ENCODE assay signal across 1 cellular context in the genomic region with DNA sequence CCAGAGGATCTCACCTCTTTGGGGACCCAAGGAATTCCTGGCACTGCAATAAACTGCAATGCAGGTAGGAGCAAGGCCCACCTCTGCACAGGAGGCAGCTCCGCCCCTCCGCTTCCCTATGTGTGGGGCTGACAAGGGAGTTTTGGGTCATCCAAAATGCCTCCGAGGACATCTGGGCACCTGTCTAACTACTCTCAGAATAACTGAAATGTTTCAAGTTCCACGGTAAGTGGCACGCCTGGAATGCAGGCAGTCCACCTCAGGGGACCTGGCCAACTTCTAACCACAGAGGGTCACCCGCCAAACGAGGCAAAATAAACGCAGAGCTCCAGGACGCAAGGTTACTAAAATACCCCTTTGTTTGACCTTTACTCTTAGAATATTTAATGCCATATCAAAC.
TF ChIP-seq lines count a peak whose summit lies in the region.

No MANE protein-coding gene starts in this region.

TF ChIP-seq in Ishikawa, 13 proteins besides CTCF, POLR2A, EP300 and RAD21 (continued from another document):
- TF ChIP-seq, protein P1, sequence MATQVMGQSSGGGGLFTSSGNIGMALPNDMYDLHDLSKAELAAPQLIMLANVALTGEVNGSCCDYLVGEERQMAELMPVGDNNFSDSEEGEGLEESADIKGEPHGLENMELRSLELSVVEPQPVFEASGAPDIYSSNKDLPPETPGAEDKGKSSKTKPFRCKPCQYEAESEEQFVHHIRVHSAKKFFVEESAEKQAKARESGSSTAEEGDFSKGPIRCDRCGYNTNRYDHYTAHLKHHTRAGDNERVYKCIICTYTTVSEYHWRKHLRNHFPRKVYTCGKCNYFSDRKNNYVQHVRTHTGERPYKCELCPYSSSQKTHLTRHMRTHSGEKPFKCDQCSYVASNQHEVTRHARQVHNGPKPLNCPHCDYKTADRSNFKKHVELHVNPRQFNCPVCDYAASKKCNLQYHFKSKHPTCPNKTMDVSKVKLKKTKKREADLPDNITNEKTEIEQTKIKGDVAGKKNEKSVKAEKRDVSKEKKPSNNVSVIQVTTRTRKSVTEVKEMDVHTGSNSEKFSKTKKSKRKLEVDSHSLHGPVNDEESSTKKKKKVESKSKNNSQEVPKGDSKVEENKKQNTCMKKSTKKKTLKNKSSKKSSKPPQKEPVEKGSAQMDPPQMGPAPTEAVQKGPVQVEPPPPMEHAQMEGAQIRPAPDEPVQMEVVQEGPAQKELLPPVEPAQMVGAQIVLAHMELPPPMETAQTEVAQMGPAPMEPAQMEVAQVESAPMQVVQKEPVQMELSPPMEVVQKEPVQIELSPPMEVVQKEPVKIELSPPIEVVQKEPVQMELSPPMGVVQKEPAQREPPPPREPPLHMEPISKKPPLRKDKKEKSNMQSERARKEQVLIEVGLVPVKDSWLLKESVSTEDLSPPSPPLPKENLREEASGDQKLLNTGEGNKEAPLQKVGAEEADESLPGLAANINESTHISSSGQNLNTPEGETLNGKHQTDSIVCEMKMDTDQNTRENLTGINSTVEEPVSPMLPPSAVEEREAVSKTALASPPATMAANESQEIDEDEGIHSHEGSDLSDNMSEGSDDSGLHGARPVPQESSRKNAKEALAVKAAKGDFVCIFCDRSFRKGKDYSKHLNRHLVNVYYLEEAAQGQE (IDR thresholded peaks at IDR 0.05; ENCODE audit: low read depth) = no peak
TF ChIP-seq in Ishikawa: peak in this region for 7.
